1 cellular context compared by ENCODE assay signal in genomic region chr5:140042551-140043507, GRCh38.
TF ChIP-seq lines count a peak whose summit lies in the region.

Gene NRG2, minus strand, starts transcription at chr5:140043299.

TF ChIP-seq in HEK293, 187 proteins besides CTCF, POLR2A, EP300 and RAD21 (continued from another document):
- TF ChIP-seq ZBTB11 (tag by site-specific recombination; conservative IDR thresholded peaks at IDR 0.05; ENCODE audit: low read depth): peak; percentile 52; the same call in 1 of the 2 replicates
- TF ChIP-seq ZNF138 (tag by site-specific recombination; IDR thresholded peaks at IDR 0.05; ENCODE audit: borderline replicate concordance): no peak
- TF ChIP-seq ZNF433 (tag by site-specific recombination; IDR thresholded peaks at IDR 0.05; ENCODE audit: low read depth): no peak
- TF ChIP-seq, protein P1, sequence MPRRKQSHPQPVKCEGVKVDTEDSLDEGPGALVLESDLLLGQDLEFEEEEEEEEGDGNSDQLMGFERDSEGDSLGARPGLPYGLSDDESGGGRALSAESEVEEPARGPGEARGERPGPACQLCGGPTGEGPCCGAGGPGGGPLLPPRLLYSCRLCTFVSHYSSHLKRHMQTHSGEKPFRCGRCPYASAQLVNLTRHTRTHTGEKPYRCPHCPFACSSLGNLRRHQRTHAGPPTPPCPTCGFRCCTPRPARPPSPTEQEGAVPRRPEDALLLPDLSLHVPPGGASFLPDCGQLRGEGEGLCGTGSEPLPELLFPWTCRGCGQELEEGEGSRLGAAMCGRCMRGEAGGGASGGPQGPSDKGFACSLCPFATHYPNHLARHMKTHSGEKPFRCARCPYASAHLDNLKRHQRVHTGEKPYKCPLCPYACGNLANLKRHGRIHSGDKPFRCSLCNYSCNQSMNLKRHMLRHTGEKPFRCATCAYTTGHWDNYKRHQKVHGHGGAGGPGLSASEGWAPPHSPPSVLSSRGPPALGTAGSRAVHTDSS (tag by site-specific recombination; IDR thresholded peaks at IDR 0.05): 0 out of 2 replicates have a peak, but pooled peaks have one; percentile 7
- no peak for TF ChIP-seq ZNF580 (tag by site-specific recombination; IDR thresholded peaks at IDR 0.05)
- peak; percentile 66; the same call in 1 of the 2 replicates for TF ChIP-seq ZNF394 (tag by site-specific recombination; IDR thresholded peaks at IDR 0.05; ENCODE audit: borderline replicate concordance)
- TF ChIP-seq ZNF707 (tag by site-specific recombination; IDR thresholded peaks at IDR 0.05): no peak
- TF ChIP-seq ZSCAN5A (tag by site-specific recombination; IDR thresholded peaks at IDR 0.05): 0 out of 2 replicates have a peak, but pooled peaks have one; percentile 49
- TF ChIP-seq SP3 (tag by site-specific recombination; IDR thresholded peaks at IDR 0.05): peak; percentile 86
- no peak for TF ChIP-seq ZSCAN18 (tag by site-specific recombination; IDR thresholded peaks at IDR 0.05)
- peak; percentile 99 for TF ChIP-seq EGR2 (tag by site-specific recombination; IDR thresholded peaks at IDR 0.05; ENCODE audit: low read depth)
- TF ChIP-seq ZNF341 (tag by site-specific recombination; IDR thresholded peaks at IDR 0.05; ENCODE audit: low read depth): peak; percentile 75
- TF ChIP-seq ZNF133 (tag by site-specific recombination; IDR thresholded peaks at IDR 0.05): no peak
- TF ChIP-seq, protein P2, sequence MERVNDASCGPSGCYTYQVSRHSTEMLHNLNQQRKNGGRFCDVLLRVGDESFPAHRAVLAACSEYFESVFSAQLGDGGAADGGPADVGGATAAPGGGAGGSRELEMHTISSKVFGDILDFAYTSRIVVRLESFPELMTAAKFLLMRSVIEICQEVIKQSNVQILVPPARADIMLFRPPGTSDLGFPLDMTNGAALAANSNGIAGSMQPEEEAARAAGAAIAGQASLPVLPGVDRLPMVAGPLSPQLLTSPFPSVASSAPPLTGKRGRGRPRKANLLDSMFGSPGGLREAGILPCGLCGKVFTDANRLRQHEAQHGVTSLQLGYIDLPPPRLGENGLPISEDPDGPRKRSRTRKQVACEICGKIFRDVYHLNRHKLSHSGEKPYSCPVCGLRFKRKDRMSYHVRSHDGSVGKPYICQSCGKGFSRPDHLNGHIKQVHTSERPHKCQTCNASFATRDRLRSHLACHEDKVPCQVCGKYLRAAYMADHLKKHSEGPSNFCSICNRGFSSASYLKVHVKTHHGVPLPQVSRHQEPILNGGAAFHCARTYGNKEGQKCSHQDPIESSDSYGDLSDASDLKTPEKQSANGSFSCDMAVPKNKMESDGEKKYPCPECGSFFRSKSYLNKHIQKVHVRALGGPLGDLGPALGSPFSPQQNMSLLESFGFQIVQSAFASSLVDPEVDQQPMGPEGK (tag by site-specific recombination; IDR thresholded peaks at IDR 0.05): peak; percentile 97
- no peak; the same call in 1 of the 2 replicates for TF ChIP-seq INSM2 (tag by site-specific recombination; IDR thresholded peaks at IDR 0.05)
- TF ChIP-seq SALL2 (tag by site-specific recombination; IDR thresholded peaks at IDR 0.05; ENCODE audit: borderline replicate concordance): no peak
- no peak for TF ChIP-seq GLI2 (tag by site-specific recombination; IDR thresholded peaks at IDR 0.05; ENCODE audit: borderline replicate concordance, low read depth)
- TF ChIP-seq, protein P3, sequence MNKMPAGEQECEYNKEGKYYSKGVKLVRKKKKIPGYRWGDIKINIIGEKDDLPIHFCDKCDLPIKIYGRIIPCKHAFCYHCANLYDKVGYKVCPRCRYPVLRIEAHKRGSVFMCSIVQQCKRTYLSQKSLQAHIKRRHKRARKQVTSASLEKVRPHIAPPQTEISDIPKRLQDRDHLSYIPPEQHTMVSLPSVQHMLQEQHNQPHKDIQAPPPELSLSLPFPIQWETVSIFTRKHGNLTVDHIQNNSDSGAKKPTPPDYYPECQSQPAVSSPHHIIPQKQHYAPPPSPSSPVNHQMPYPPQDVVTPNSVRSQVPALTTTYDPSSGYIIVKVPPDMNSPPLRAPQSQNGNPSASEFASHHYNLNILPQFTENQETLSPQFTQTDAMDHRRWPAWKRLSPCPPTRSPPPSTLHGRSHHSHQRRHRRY (tag by site-specific recombination; IDR thresholded peaks at IDR 0.05): no peak
- TF ChIP-seq ZNF214 (tag by site-specific recombination; IDR thresholded peaks at IDR 0.05; ENCODE audit: borderline replicate concordance): no peak
- TF ChIP-seq ZNF596 (tag by site-specific recombination; IDR thresholded peaks at IDR 0.05): no peak
- TF ChIP-seq ZNF132 (tag by site-specific recombination; IDR thresholded peaks at IDR 0.05; ENCODE audit: borderline replicate concordance): no peak
- no peak for TF ChIP-seq ZNF157 (tag by site-specific recombination; IDR thresholded peaks at IDR 0.05)
- TF ChIP-seq, protein P4, sequence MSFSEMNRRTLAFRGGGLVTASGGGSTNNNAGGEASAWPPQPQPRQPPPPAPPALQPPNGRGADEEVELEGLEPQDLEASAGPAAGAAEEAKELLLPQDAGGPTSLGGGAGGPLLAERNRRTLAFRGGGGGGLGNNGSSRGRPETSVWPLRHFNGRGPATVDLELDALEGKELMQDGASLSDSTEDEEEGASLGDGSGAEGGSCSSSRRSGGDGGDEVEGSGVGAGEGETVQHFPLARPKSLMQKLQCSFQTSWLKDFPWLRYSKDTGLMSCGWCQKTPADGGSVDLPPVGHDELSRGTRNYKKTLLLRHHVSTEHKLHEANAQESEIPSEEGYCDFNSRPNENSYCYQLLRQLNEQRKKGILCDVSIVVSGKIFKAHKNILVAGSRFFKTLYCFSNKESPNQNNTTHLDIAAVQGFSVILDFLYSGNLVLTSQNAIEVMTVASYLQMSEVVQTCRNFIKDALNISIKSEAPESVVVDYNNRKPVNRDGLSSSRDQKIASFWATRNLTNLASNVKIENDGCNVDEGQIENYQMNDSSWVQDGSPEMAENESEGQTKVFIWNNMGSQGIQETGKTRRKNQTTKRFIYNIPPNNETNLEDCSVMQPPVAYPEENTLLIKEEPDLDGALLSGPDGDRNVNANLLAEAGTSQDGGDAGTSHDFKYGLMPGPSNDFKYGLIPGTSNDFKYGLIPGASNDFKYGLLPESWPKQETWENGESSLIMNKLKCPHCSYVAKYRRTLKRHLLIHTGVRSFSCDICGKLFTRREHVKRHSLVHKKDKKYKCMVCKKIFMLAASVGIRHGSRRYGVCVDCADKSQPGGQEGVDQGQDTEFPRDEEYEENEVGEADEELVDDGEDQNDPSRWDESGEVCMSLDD (tag by site-specific recombination; IDR thresholded peaks at IDR 0.05): peak; percentile 73
- TF ChIP-seq, protein P5, sequence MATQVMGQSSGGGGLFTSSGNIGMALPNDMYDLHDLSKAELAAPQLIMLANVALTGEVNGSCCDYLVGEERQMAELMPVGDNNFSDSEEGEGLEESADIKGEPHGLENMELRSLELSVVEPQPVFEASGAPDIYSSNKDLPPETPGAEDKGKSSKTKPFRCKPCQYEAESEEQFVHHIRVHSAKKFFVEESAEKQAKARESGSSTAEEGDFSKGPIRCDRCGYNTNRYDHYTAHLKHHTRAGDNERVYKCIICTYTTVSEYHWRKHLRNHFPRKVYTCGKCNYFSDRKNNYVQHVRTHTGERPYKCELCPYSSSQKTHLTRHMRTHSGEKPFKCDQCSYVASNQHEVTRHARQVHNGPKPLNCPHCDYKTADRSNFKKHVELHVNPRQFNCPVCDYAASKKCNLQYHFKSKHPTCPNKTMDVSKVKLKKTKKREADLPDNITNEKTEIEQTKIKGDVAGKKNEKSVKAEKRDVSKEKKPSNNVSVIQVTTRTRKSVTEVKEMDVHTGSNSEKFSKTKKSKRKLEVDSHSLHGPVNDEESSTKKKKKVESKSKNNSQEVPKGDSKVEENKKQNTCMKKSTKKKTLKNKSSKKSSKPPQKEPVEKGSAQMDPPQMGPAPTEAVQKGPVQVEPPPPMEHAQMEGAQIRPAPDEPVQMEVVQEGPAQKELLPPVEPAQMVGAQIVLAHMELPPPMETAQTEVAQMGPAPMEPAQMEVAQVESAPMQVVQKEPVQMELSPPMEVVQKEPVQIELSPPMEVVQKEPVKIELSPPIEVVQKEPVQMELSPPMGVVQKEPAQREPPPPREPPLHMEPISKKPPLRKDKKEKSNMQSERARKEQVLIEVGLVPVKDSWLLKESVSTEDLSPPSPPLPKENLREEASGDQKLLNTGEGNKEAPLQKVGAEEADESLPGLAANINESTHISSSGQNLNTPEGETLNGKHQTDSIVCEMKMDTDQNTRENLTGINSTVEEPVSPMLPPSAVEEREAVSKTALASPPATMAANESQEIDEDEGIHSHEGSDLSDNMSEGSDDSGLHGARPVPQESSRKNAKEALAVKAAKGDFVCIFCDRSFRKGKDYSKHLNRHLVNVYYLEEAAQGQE (tag by site-specific recombination; IDR thresholded peaks at IDR 0.05): no peak
- no peak for TF ChIP-seq ZNF202 (tag by site-specific recombination; IDR thresholded peaks at IDR 0.05; ENCODE audit: borderline replicate concordance)
- TF ChIP-seq ZNF174 (tag by site-specific recombination; IDR thresholded peaks at IDR 0.05): no peak
- TF ChIP-seq ZNF629 (tag by site-specific recombination; IDR thresholded peaks at IDR 0.05): peak; percentile 64; the same call in 1 of the 2 replicates
- no peak for TF ChIP-seq SCRT2 (tag by site-specific recombination; IDR thresholded peaks at IDR 0.05)
- no peak for TF ChIP-seq ZNF621 (tag by site-specific recombination; IDR thresholded peaks at IDR 0.05)
